ENCODE assay signal across 2 cellular contexts in genomic region chrX:137519459-137519858, GRCh38.
TF ChIP-seq lines count a peak whose summit lies in the region.

No MANE protein-coding gene starts in this region.

TF ChIP-seq in HepG2, 621 proteins besides CTCF, POLR2A, EP300 and RAD21:
- no peak for TF ChIP-seq WIZ (CRISPR knock-in tag; IDR thresholded peaks at IDR 0.05)
- no peak for TF ChIP-seq THAP8 (CRISPR knock-in tag; IDR thresholded peaks at IDR 0.05; ENCODE audit: borderline replicate concordance)
- peak; percentile 68 for TF ChIP-seq ATF7 (IDR thresholded peaks at IDR 0.05)
- TF ChIP-seq ATF7 (CRISPR knock-in tag; IDR thresholded peaks at IDR 0.05) = no peak
- no peak for TF ChIP-seq TBX3 (IDR thresholded peaks at IDR 0.05; ENCODE audit: borderline replicate concordance)

TF ChIP-seq in HEK293, 187 proteins besides CTCF, POLR2A, EP300 and RAD21:
- TF ChIP-seq, protein P1, sequence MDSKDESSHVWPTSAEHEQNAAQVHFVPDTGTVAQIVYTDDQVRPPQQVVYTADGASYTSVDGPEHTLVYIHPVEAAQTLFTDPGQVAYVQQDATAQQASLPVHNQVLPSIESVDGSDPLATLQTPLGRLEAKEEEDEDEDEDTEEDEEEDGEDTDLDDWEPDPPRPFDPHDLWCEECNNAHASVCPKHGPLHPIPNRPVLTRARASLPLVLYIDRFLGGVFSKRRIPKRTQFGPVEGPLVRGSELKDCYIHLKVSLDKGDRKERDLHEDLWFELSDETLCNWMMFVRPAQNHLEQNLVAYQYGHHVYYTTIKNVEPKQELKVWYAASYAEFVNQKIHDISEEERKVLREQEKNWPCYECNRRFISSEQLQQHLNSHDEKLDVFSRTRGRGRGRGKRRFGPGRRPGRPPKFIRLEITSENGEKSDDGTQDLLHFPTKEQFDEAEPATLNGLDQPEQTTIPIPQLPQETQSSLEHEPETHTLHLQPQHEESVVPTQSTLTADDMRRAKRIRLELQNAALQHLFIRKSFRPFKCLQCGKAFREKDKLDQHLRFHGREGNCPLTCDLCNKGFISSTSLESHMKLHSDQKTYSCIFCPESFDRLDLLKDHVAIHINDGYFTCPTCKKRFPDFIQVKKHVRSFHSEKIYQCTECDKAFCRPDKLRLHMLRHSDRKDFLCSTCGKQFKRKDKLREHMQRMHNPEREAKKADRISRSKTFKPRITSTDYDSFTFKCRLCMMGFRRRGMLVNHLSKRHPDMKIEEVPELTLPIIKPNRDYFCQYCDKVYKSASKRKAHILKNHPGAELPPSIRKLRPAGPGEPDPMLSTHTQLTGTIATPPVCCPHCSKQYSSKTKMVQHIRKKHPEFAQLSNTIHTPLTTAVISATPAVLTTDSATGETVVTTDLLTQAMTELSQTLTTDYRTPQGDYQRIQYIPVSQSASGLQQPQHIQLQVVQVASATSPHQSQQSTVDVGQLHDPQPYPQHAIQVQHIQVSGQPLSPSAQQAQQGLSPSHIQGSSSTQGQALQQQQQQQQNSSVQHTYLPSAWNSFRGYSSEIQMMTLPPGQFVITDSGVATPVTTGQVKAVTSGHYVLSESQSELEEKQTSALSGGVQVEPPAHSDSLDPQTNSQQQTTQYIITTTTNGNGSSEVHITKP (tag by site-specific recombination; IDR thresholded peaks at IDR 0.05) = no peak
- TF ChIP-seq KLF16 (tag by site-specific recombination; IDR thresholded peaks at IDR 0.05) = no peak
- no peak for TF ChIP-seq OVOL3 (tag by site-specific recombination; IDR thresholded peaks at IDR 0.05)
- TF ChIP-seq ZNF571 (tag by site-specific recombination; IDR thresholded peaks at IDR 0.05) = no peak
- TF ChIP-seq, protein P2, sequence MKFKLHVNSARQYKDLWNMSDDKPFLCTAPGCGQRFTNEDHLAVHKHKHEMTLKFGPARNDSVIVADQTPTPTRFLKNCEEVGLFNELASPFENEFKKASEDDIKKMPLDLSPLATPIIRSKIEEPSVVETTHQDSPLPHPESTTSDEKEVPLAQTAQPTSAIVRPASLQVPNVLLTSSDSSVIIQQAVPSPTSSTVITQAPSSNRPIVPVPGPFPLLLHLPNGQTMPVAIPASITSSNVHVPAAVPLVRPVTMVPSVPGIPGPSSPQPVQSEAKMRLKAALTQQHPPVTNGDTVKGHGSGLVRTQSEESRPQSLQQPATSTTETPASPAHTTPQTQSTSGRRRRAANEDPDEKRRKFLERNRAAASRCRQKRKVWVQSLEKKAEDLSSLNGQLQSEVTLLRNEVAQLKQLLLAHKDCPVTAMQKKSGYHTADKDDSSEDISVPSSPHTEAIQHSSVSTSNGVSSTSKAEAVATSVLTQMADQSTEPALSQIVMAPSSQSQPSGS (tag by site-specific recombination; IDR thresholded peaks at IDR 0.05; ENCODE audit: low read depth) = peak; percentile 84
- TF ChIP-seq ZNF843 (tag by site-specific recombination; IDR thresholded peaks at IDR 0.05) = no peak
